ENCODE assay signal across 8 cellular contexts in the genomic region with DNA sequence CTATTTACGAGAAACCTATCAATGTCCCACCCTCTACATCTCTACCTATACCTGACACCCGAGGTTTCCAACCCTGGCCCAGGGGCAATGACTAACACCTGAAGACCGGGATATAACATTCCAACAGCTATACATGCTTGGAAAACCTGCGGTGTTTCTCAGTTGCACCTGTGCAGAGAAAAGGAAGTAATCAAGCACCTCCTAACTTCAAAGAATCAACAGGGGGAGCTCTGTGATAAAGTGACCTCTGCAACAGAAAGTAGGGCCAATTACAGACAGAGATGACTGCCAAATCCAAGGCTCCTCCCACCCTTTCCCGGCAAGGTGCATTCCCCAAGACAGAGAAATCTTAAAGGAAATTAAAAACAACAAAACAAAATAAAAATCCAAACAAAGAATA. TPM values are rescaled to one million over a fixed set of nuclear protein-coding genes. Genes with fewer than 3 reads are reported as not detected.
DNase-seq lines count a peak whose midpoint lies in the region; ATAC-seq, FAIRE-seq and TF ChIP-seq lines count a peak whose summit lies in the region.

No MANE protein-coding gene starts in this region.

- TF ChIP-seq CTCF in AG09319 (IDR thresholded peaks at IDR 0.05; ENCODE audit: low read depth, low read length) (peak; percentile 22), OCI-LY3 (IDR thresholded peaks at IDR 0.05; ENCODE audit: low read depth, low read length) (peak; percentile 62), esophagus muscularis mucosa (IDR thresholded peaks at IDR 0.05) (peak; percentile 41 to 55 (median 44))

- H3K18ac ChIP-seq in trophoblast cell (ENCODE audit: low read length) = no peak overlapping the region

- no peaks in the 10 kb centered on the region for H3K27me3 ChIP-seq in OCI-LY3 (ENCODE audit: low read depth, low read length)
- no peaks in the 10 kb centered on the region for H3K27me3 ChIP-seq in esophagus muscularis mucosa
- H3K27me3 ChIP-seq in trophoblast cell (ENCODE audit: insufficient read depth, low read length) = no peaks in the 10 kb centered on the region

- H4K20me1 ChIP-seq in OCI-LY3 (ENCODE audit: insufficient read depth, low read length) = peaks cover 43% of the 10 kb centered on the region

- TF ChIP-seq EP300 in esophagus muscularis mucosa (IDR thresholded peaks at IDR 0.05) = no peak

- no peak overlapping the region for H4K12ac ChIP-seq in trophoblast cell (ENCODE audit: low read depth, low read length)

- DNase-seq in AG09319 (ENCODE audit: extremely low read depth, low read depth) (no peak), GM12892 (ENCODE audit: insufficient read length) (no peak), esophagus muscularis mucosa (ENCODE audit: extremely low spot score) (no peak), trophoblast cell (peak; percentile 41 to 72), NCI-H2029 (lab: John Stamatoyannopoulos, UW) (no peak), Kasumi-1 (lab: John Stamatoyannopoulos, UW) (no peak)

- intact Hi-C loops in esophagus muscularis mucosa (cut with DNase I) = loop anchor here (2.0 to 10.0 kb wide), 2 partner anchors 42 to 180 kb away; a partner anchor contains a TSS

- H4K91ac ChIP-seq in trophoblast cell (ENCODE audit: low read depth, low read length) = no peak overlapping the region

- no peak overlapping the region for H3K4ac ChIP-seq in trophoblast cell (ENCODE audit: low read depth, low read length)

- H2BK120ac ChIP-seq in trophoblast cell (ENCODE audit: insufficient read depth, low read length, poor library complexity) = no peak overlapping the region

- H3K79me1 ChIP-seq in trophoblast cell (ENCODE audit: low read length) = no peaks in the 10 kb centered on the region

- H2AK5ac ChIP-seq in trophoblast cell (ENCODE audit: low read length) = no peak overlapping the region

- H2BK12ac ChIP-seq in trophoblast cell (ENCODE audit: low read length) = no peak overlapping the region

- TF ChIP-seq POLR2A in GM12892 (IDR thresholded peaks at IDR 0.05; ENCODE audit: low read depth, low read length) (no peak), esophagus muscularis mucosa (IDR thresholded peaks at IDR 0.05; ENCODE audit: low read depth) (no peak)

- peak; percentile 86 for FAIRE-seq in GM12892 (lab: Jason Lieb, UNC)

- no peak overlapping the region for H3K14ac ChIP-seq in trophoblast cell (ENCODE audit: low read length)

- peaks cover 80% of the 10 kb centered on the region for H3K79me2 ChIP-seq in OCI-LY3 (ENCODE audit: low read length)
- peaks cover 10% of the 10 kb centered on the region for H3K79me2 ChIP-seq in trophoblast cell (ENCODE audit: control insufficient read depth, insufficient read depth, low read length, poor library complexity)

- H3K4me2 ChIP-seq in OCI-LY3 (ENCODE audit: low read length) = peak overlapping the region; percentile 14; the same call in 1 of the 2 replicates
- H3K4me2 ChIP-seq in trophoblast cell (ENCODE audit: low read length) = no peak overlapping the region

- H3K4me3 ChIP-seq in OCI-LY3 (ENCODE audit: low read length) (no peak overlapping the region), esophagus muscularis mucosa (no peak overlapping the region), trophoblast cell (ENCODE audit: low read depth, low read length) (no peak overlapping the region)

- no peak overlapping the region for H3K27ac ChIP-seq in OCI-LY3 (ENCODE audit: low read length)
- H3K27ac ChIP-seq in esophagus muscularis mucosa (replicated peaks in 1 of 4) = peak overlapping the region; percentile 3 to 69 (median 44)
- no peak overlapping the region for H3K27ac ChIP-seq in trophoblast cell (ENCODE audit: low read depth, low read length)

- H4K8ac ChIP-seq in trophoblast cell (ENCODE audit: low read depth, low read length) = no peak overlapping the region

- H3K4me1 ChIP-seq in OCI-LY3 (ENCODE audit: low read length) (peaks cover 5% of the 10 kb centered on the region), esophagus muscularis mucosa (peaks cover 13 to 59% (median 48%) of the 10 kb centered on the region in 4 donors), trophoblast cell (ENCODE audit: control insufficient read depth in 1 of 2, insufficient read depth in 2 of 2, low read length in 2 of 2) (no peaks in the 10 kb centered on the region)

- H3K9ac ChIP-seq in OCI-LY3 (ENCODE audit: low read length) (no peak overlapping the region), trophoblast cell (ENCODE audit: low read length) (no peak overlapping the region)

- no peak overlapping the region for H3K23ac ChIP-seq in trophoblast cell (ENCODE audit: low read length)

- ATAC-seq in HG02884 (IDR thresholded peaks at IDR 0.05; ENCODE audit: unreplicated experiment) = peak; percentile 91

- H2AFZ ChIP-seq in OCI-LY3 (ENCODE audit: low read depth, low read length) (no peak overlapping the region), trophoblast cell (ENCODE audit: insufficient read depth, low read length, poor library complexity) (no peak overlapping the region)

- no peaks in the 10 kb centered on the region for H3K36me3 ChIP-seq in OCI-LY3 (replicated peaks; ENCODE audit: low read depth, low read length)
- H3K36me3 ChIP-seq in esophagus muscularis mucosa = no peaks in the 10 kb centered on the region
- H3K36me3 ChIP-seq in trophoblast cell (ENCODE audit: control insufficient read depth in 1 of 2, insufficient read depth in 2 of 2, low read length in 2 of 2) = peaks cover 0 to 2% of the 10 kb centered on the region in 2 experiments

- WGBS in esophagus muscularis mucosa = 68% methylated on average over 5 of the region's 5 CpGs
- WGBS in trophoblast cell (ENCODE audit: extremely low coverage, insufficient coverage, insufficient read length) = no CpG with 5 or more reads among the region's 5 CpGs

- no peaks in the 10 kb centered on the region for H3K9me3 ChIP-seq in OCI-LY3 (ENCODE audit: insufficient read depth, low read length)
- H3K9me3 ChIP-seq in esophagus muscularis mucosa = no peaks in the 10 kb centered on the region
- H3K9me3 ChIP-seq in trophoblast cell (ENCODE audit: insufficient read depth, low read depth, low read length) = no peaks in the 10 kb centered on the region

- no peak overlapping the region for H2BK5ac ChIP-seq in trophoblast cell (ENCODE audit: low read depth, low read length, poor library complexity)

RNA-seq across cellular contexts. Expression of a gene that starts 41.3 kb away (rescaled TPM):
- 20.9 TPM for polyA plus RNA-seq in GM12892 (2012; ENCODE audit: missing spikeins)
- 10 to 100 TPM; 41.4 to 71.0 (median 57.2) TPM for total RNA-seq in esophagus muscularis mucosa
- polyA plus RNA-seq in trophoblast cell (2013) = 55.8 and 56.4 TPM in 2 replicates

Comparison
In these comparisons a context has a peak if more than half of its experiments do, and no peak if none do; other contexts are left out.
1. DNase-seq: peak in trophoblast cell (2 of 2); none in AG09319 (single experiment), GM12892 (single experiment), esophagus muscularis mucosa (single experiment), NCI-H2029 (single experiment) and Kasumi-1 (0 of 2).
2. H3K27ac ChIP-seq: peak in esophagus muscularis mucosa (4 of 4); none in OCI-LY3 (single experiment) and trophoblast cell (single experiment).
3. Peak in every context shown above with its lines, with median percentiles within 50 percentile points of each other: CTCF ChIP-seq.